In genomic region chr2:180971811-180972210, GRCh38 we compare ENCODE assay signal across 34 cellular contexts. TPM values are rescaled to one million over a fixed set of nuclear protein-coding genes. Genes with fewer than 3 reads are reported as not detected.
DNase-seq lines count a peak whose midpoint lies in the region; ATAC-seq, FAIRE-seq and TF ChIP-seq lines count a peak whose summit lies in the region.
"Had no signal": no experiment of that assay in that cellular context is flagged by ENCODE, and none has a peak within 500 bp of the region (broad histone marks: within the 10 kb centered on the region; RNA-seq: fewer than 3 reads in every experiment).

No MANE protein-coding gene starts in this region.

- H3K9me3 ChIP-seq in HepG2 (ENCODE audit: low read length) (no peaks in the 10 kb centered on the region), right lobe of liver (no peaks in the 10 kb centered on the region), A549 (no peaks in the 10 kb centered on the region), K562 (replicated peaks; ENCODE audit: control insufficient read depth, insufficient read depth, low read depth, low read length) (no peaks in the 10 kb centered on the region), ascending aorta (no peaks in the 10 kb centered on the region)
- H3K9me3 ChIP-seq: BE2C; BLaER1; BLaER1 treated with 17β-estradiol and CSF1 and Interleukin-3, amounts not matched to agents 10 nM and 100 nM had no signal

- POLR2A ChIA-PET in HepG2 (lab: Yijun Ruan, JAX) (interaction anchor here (2.9 kb wide), 1 partner anchor 8 kb away, joined by 8 read pairs; the partner anchor contains the start of gene UBE2E3), A549 (lab: Yijun Ruan, JAX) (no interaction called here), K562 (lab: Yijun Ruan, JAX) (no interaction called here)

- TF ChIP-seq RAD21 in HepG2 (CRISPR knock-in tag; IDR thresholded peaks at IDR 0.05) (no peak), A549 (conservative IDR thresholded peaks at IDR 0.05 in 1 of 2, IDR thresholded peaks at IDR 0.05 in 1 of 2) (no peak), K562 (CRISPR knock-in tag; conservative IDR thresholded peaks at IDR 0.05 in 1 of 2, IDR thresholded peaks at IDR 0.05 in 1 of 2) (no peak)

- WGBS in HepG2 (ENCODE audit: low lambda C conversion rate), result 89% methylated on average over 1 of the region's 1 CpG
- 100% methylated on average over 1 of the region's 1 CpG for WGBS in right lobe of liver (ENCODE audit: insufficient coverage, low coverage, low lambda C conversion rate, missing lambda C conversion rate)
- 86% methylated on average over 1 of the region's 1 CpG for WGBS in A549 (ENCODE audit: missing lambda C conversion rate)
- WGBS in K562 (ENCODE audit: insufficient coverage, low coverage, missing lambda C conversion rate), result 20% methylated on average over 1 of the region's 1 CpG

- CTCF ChIA-PET in HepG2 (lab: Yijun Ruan, JAX; ENCODE audit: low intra/inter-chr PET ratio, low total read pairs) (no interaction called here), A549 (lab: Yijun Ruan, JAX) (no interaction called here), K562 (lab: Yijun Ruan, JAX; ENCODE audit: low intra/inter-chr PET ratio) (no interaction called here)

- H2AFZ ChIP-seq in HepG2 (ENCODE audit: low read length) (no peak overlapping the region), K562 (ENCODE audit: low read depth, low read length) (no peak overlapping the region)

- no peak overlapping the region for H3K4me3 ChIP-seq in HepG2 (replicated peaks in 1 of 3; ENCODE audit: insufficient read depth in 1 of 3, low read depth in 2 of 3, low read length in 3 of 3)
- no peak overlapping the region for H3K4me3 ChIP-seq in right lobe of liver
- H3K4me3 ChIP-seq in A549, result no peak overlapping the region
- H3K4me3 ChIP-seq in K562, result no peak overlapping the region
- H3K4me3 ChIP-seq in ascending aorta, result no peak overlapping the region
- H3K4me3 ChIP-seq: BLaER1; BLaER1 treated with 17β-estradiol and CSF1 and Interleukin-3, amounts not matched to agents 10 nM and 100 nM had no signal

- no peak for TF ChIP-seq POLR2A in HepG2 (IDR thresholded peaks at IDR 0.05; ENCODE audit: insufficient read depth in 1 of 2, low read depth in 2 of 2, low read length in 2 of 2)
- no peak for TF ChIP-seq POLR2A in right lobe of liver (IDR thresholded peaks at IDR 0.05)
- TF ChIP-seq POLR2A in A549 (IDR thresholded peaks at IDR 0.05; ENCODE audit: low read length), result no peak
- no peak for TF ChIP-seq POLR2A in K562 (conservative IDR thresholded peaks at IDR 0.05)

- BruUV-seq in HepG2 (replicated peaks; lab: Mats Ljungman, UMichigan), result no TSS peak
- no TSS peak for BruUV-seq in K562 (replicated peaks; lab: Mats Ljungman, UMichigan)

- H3K79me2 ChIP-seq in HepG2 (ENCODE audit: insufficient read depth, low read length), result no peaks in the 10 kb centered on the region
- no peaks in the 10 kb centered on the region for H3K79me2 ChIP-seq in K562 (ENCODE audit: control insufficient read depth, insufficient read depth, low read length)

- no peak overlapping the region for H3K27ac ChIP-seq in HepG2 (ENCODE audit: extremely low read length, insufficient read depth, low read length)
- no peak overlapping the region for H3K27ac ChIP-seq in right lobe of liver
- H3K27ac ChIP-seq in A549, result no peak overlapping the region
- H3K27ac ChIP-seq in K562 (ENCODE audit: extremely low read depth, low read depth, low read length), result no peak overlapping the region
- H3K27ac ChIP-seq in ascending aorta, result no peak overlapping the region
- H3K27ac ChIP-seq: 22Rv1; BLaER1; BLaER1 treated with 17β-estradiol and CSF1 and Interleukin-3, amounts not matched to agents 10 nM and 100 nM; C4-2B had no signal

- H3K4me1 ChIP-seq in HepG2 (ENCODE audit: insufficient read depth, low read length) (peaks cover 6% of the 10 kb centered on the region), right lobe of liver (no peaks in the 10 kb centered on the region), A549 (no peaks in the 10 kb centered on the region), K562 (replicated peaks in 1 of 2; ENCODE audit: control insufficient read depth in 2 of 2, insufficient read depth in 2 of 2, low read length in 2 of 2) (no peaks in the 10 kb centered on the region), ascending aorta (no peaks in the 10 kb centered on the region)
- H3K4me1 ChIP-seq: BE2C; BLaER1; BLaER1 treated with 17β-estradiol and CSF1 and Interleukin-3, amounts not matched to agents 10 nM and 100 nM; Caco-2 had no signal

- no peak for ATAC-seq in HepG2
- no peak for ATAC-seq in right lobe of liver
- no peak for ATAC-seq in A549
- no peak for ATAC-seq in K562
- ATAC-seq: CD8-positive, alpha-beta T cell had no signal

- TF ChIP-seq CTCF in HepG2 (CRISPR knock-in tag; IDR thresholded peaks at IDR 0.05), result no peak
- TF ChIP-seq CTCF in right lobe of liver (IDR thresholded peaks at IDR 0.05), result no peak
- no peak for TF ChIP-seq CTCF in A549 (IDR thresholded peaks at IDR 0.05)
- TF ChIP-seq CTCF in K562 (IDR thresholded peaks at IDR 0.05 in 2 of 3, conservative IDR thresholded peaks at IDR 0.05 in 1 of 3; ENCODE audit: insufficient read depth in 2 of 3, low read depth in 1 of 3, low read length in 3 of 3), result no peak
- no peak for TF ChIP-seq CTCF in ascending aorta (IDR thresholded peaks at IDR 0.05)

- H3K27me3 ChIP-seq in HepG2 (ENCODE audit: control insufficient read depth in 1 of 2, insufficient read depth in 2 of 2, low read length in 2 of 2) (no peaks in the 10 kb centered on the region), right lobe of liver (no peaks in the 10 kb centered on the region), K562 (ENCODE audit: control insufficient read depth in 2 of 2, insufficient read depth in 2 of 2, low read length in 2 of 2) (no peaks in the 10 kb centered on the region), ascending aorta (no peaks in the 10 kb centered on the region)
- H3K27me3 ChIP-seq: BE2C; BLaER1; BLaER1 treated with 17β-estradiol and CSF1 and Interleukin-3, amounts not matched to agents 10 nM and 100 nM had no signal

- H4K20me1 ChIP-seq in HepG2 (ENCODE audit: insufficient read depth, low read length) (no peaks in the 10 kb centered on the region), K562 (replicated peaks; ENCODE audit: control insufficient read depth, insufficient read depth, low read length) (no peaks in the 10 kb centered on the region)
- H4K20me1 ChIP-seq: BLaER1; BLaER1 treated with 17β-estradiol and CSF1 and Interleukin-3, amounts not matched to agents 10 nM and 100 nM had no signal

- in situ Hi-C loops in HepG2 (cut with HindIII; ENCODE audit: extremely low pct_ligation_motif_present, low pct_unique_long_range_greater_than_20kb), result no loop called here
- in situ Hi-C loops in K562 (cut with MboI), result no loop called here

- H3K36me3 ChIP-seq in HepG2 (replicated peaks in 1 of 2; ENCODE audit: control insufficient read depth in 1 of 2, insufficient read depth in 2 of 2, low read length in 2 of 2), result no peaks in the 10 kb centered on the region
- no peaks in the 10 kb centered on the region for H3K36me3 ChIP-seq in right lobe of liver
- no peaks in the 10 kb centered on the region for H3K36me3 ChIP-seq in K562 (ENCODE audit: control insufficient read depth, insufficient read depth, low read length)
- H3K36me3 ChIP-seq in ascending aorta, result no peaks in the 10 kb centered on the region
- H3K36me3 ChIP-seq: BE2C; BLaER1; BLaER1 treated with 17β-estradiol and CSF1 and Interleukin-3, amounts not matched to agents 10 nM and 100 nM had no signal

- FAIRE-seq in HepG2 (lab: Jason Lieb, UNC) (no peak), A549 (lab: Jason Lieb, UNC) (no peak), K562 (lab: Jason Lieb, UNC) (no peak)
- FAIRE-seq: A204.1, D721Med, G401.6 had no signal

- no peak for TF ChIP-seq EP300 in HepG2 (IDR thresholded peaks at IDR 0.05; ENCODE audit: low read depth in 2 of 2, low read length in 2 of 2)
- no peak for TF ChIP-seq EP300 in HepG2 (CRISPR knock-in tag; IDR thresholded peaks at IDR 0.05; ENCODE audit: borderline replicate concordance)
- TF ChIP-seq EP300 in A549 (IDR thresholded peaks at IDR 0.05), result no peak
- no peak for TF ChIP-seq EP300 in K562 (IDR thresholded peaks at IDR 0.05; ENCODE audit: low read length)

- H3K9ac ChIP-seq in HepG2 (ENCODE audit: insufficient read depth, low read depth, low read length), result no peak overlapping the region
- H3K9ac ChIP-seq in K562 (ENCODE audit: insufficient read depth in 1 of 2, low read depth in 2 of 2, low read length in 2 of 2), result no peak overlapping the region
- H3K9ac ChIP-seq: BLaER1; BLaER1 treated with 17β-estradiol and CSF1 and Interleukin-3, amounts not matched to agents 10 nM and 100 nM had no signal

- DNase-seq in DMS53 (lab: John Stamatoyannopoulos, UW) (peak; percentile 25), DMS53 treated with DMSO at 0.1 percent for 48 hours (lab: John Stamatoyannopoulos, UW; ENCODE audit: unreplicated experiment) (no peak), HepG2 (ENCODE audit: low spot score) (no peak), right lobe of liver (no peak), A549 (ENCODE audit: low read depth in 1 of 2, low spot score in 1 of 2) (no peak), K562 (ENCODE audit: extremely low read depth in 1 of 4, low spot score in 3 of 4) (no peak), ascending aorta (ENCODE audit: low spot score in 2 of 2) (no peak)
- no peak for DNase-seq in stimulated activated CD4-positive, alpha-beta T cell treated with anti-CD3 and anti-CD28 coated beads, Interleukin-4, amount 100 ng/mL, for 24 hours
- DNase-seq: 8988T; ACHN; AML-193; BE2C; C1 segment of cervical spinal cord; Caco-2; Calu3; CD4-positive, alpha-beta memory T cell; CD4-positive, alpha-beta T cell; CD4-positive, CD25-positive, alpha-beta regulatory T cell; CD8-positive, alpha-beta memory T cell; CD8-positive, alpha-beta T cell; COR-L47; DMS 273 treated with DMSO at 0.1 percent for 48 hours; DMS153; DMS79; DMS79 treated with DMSO at 0.1 percent for 48 hours; DND-41; EL had no signal

- intact Hi-C loops in HepG2 (cut with micrococcal nuclease; ENCODE audit: unreplicated experiment), result loop anchor here (10.0 kb wide), 1 partner anchor 687 kb away; no protein-coding TSS in a partner anchor
- intact Hi-C loops in right lobe of liver (cut with DNase I), result no loop called here
- intact Hi-C loops in K562 (cut with micrococcal nuclease), result no loop called here
- intact Hi-C loops in ascending aorta (cut with DNase I), result loop anchor here (10.0 kb wide), 1 partner anchor 967 kb away; the partner anchor contains the start of gene CWC22

- H3K4me2 ChIP-seq in HepG2 (ENCODE audit: low read depth, low read length), result no peak overlapping the region
- no peak overlapping the region for H3K4me2 ChIP-seq in A549
- no peak overlapping the region for H3K4me2 ChIP-seq in K562 (ENCODE audit: insufficient read depth, low read length)
- H3K4me2 ChIP-seq: BLaER1; BLaER1 treated with 17β-estradiol and CSF1 and Interleukin-3, amounts not matched to agents 10 nM and 100 nM had no signal

- H3K9me1 ChIP-seq in K562 (ENCODE audit: control insufficient read depth, insufficient read depth, low read length), result no peaks in the 10 kb centered on the region

RNA-seq across cellular contexts. Expression of gene UBE2E3, which starts 8.6 kb away (rescaled TPM):
- total RNA-seq in HepG2 (2016; rRNA removed; fragmentation: Illumina TruSeq; extraction: Trizol) (45.7 and 54.0 TPM in 2 replicates), right lobe of liver (10 to 100 TPM; 21.0 to 45.5 (median 31.0) TPM), K562 (2014; rRNA removed) (58.2 and 81.2 TPM in 2 replicates), K562 (2014; rRNA removed; fragmentation: Illumina TruSeq; extraction: Trizol) (70.4 and 81.0 TPM in 2 replicates), K562 (2015; rRNA removed; fragmentation: Illumina TruSeq; extraction: Trizol) (67.4 and 69.6 TPM in 2 replicates), K562 (2021) (74.3 and 78.0 TPM in 2 replicates), ascending aorta (125 TPM)
- total RNA-seq in HepG2 (2016; cell fraction: cytosol; rRNA removed; fragmentation: Illumina TruSeq; extraction: Trizol; ENCODE audit: low read depth), result 98.1 and 99.1 TPM in 2 replicates
- total RNA-seq in HepG2 (2016; cell fraction: insoluble cytoplasmic fraction; rRNA removed; fragmentation: Illumina TruSeq; extraction: Trizol), result 42.2 and 44.6 TPM in 2 replicates
- 150 and 161 TPM in 2 replicates for total RNA-seq in HepG2 (2016; cell fraction: membrane; rRNA removed; fragmentation: Illumina TruSeq; extraction: Trizol)
- total RNA-seq in HepG2 (2016; cell fraction: nucleus; rRNA removed; fragmentation: Illumina TruSeq; extraction: Trizol), result 37.2 and 38.3 TPM in 2 replicates
- polyA plus RNA-seq in HepG2 (2011; rRNA removed) (71.1 and 92.6 TPM in 2 replicates), A549 (2011; rRNA removed) (70.6 and 104 TPM in 2 replicates), A549 (2017; fragmentation: RNase III; extraction: RNeasy Plus Mini Kit Qiagen cat#74134 plus additional on column Dnase treatment) (54.0 to 59.7 TPM (median 55.4 TPM) in 3 replicates), K562 (2011; rRNA removed) (101 and 129 TPM in 2 replicates), K562 (2014; fragmentation: Illumina TruSeq; extraction: Trizol) (141 and 173 TPM in 2 replicates), K562 (2014; fragmentation: Nextera tagmentation; extraction: Ambion mirVana) (10 to 100 TPM; 84.8 to 97.1 TPM), K562 (2014; rRNA removed) (61.4 and 82.4 TPM in 2 replicates)
- 51.7 and 78.4 TPM in 2 replicates for polyA plus RNA-seq in HepG2 (2011; cell fraction: cytosol; rRNA removed)
- polyA plus RNA-seq in HepG2 (2011; cell fraction: nucleus; rRNA removed), result 29.0 and 29.4 TPM in 2 replicates
- 67.5 and 81.2 TPM in 2 replicates for polyA plus RNA-seq in HepG2 (2012)
- polyA plus RNA-seq in HepG2 (2016; cell fraction: cytosol; fragmentation: Illumina TruSeq; extraction: Trizol; ENCODE audit: low read depth), result 250 and 280 TPM in 2 replicates
- 88.7 and 101 TPM in 2 replicates for polyA plus RNA-seq in HepG2 (2016; cell fraction: insoluble cytoplasmic fraction; fragmentation: Illumina TruSeq; extraction: Trizol; ENCODE audit: low read depth)
- polyA plus RNA-seq in HepG2 (2016; cell fraction: membrane; fragmentation: Illumina TruSeq; extraction: Trizol; ENCODE audit: low read depth), result 278 and 299 TPM in 2 replicates
- polyA plus RNA-seq in HepG2 (2016; cell fraction: nucleus; fragmentation: Illumina TruSeq; extraction: Trizol; ENCODE audit: insufficient read depth, low read depth), result 72.9 and 73.7 TPM in 2 replicates
- polyA minus RNA-seq in HepG2 (2011; rRNA and poly(A)+ RNA removed; ENCODE audit: low replicate concordance), result 21.8 and 41.5 TPM in 2 replicates
- polyA minus RNA-seq in HepG2 (2011; cell fraction: cytosol; rRNA and poly(A)+ RNA removed), result 24.7 and 28.5 TPM in 2 replicates
- 77.0 and 86.5 TPM in 2 replicates for polyA minus RNA-seq in HepG2 (2011; cell fraction: nucleus; rRNA and poly(A)+ RNA removed)
- polyA plus RNA-seq in A549 (2012; cell fraction: cytosol; rRNA removed), result 49.3 and 54.9 TPM in 2 replicates
- 18.6 and 28.5 TPM in 2 replicates for polyA plus RNA-seq in A549 (2012; cell fraction: nucleus; rRNA removed)
- 31.1 and 31.4 TPM in 2 replicates for polyA minus RNA-seq in A549 (2011; rRNA and poly(A)+ RNA removed)
- 18.2 and 24.0 TPM in 2 replicates for total RNA-seq in K562 (2011; cell fraction: chromatin; rRNA removed; ENCODE audit: low replicate concordance)
- 10.8 and 15.1 TPM in 2 replicates for total RNA-seq in K562 (2011; cell fraction: nucleolus; rRNA removed)
- total RNA-seq in K562 (2011; cell fraction: nucleoplasm; rRNA removed), result 16.6 and 32.3 TPM in 2 replicates
- 87.9 and 120 TPM in 2 replicates for polyA plus RNA-seq in K562 (2011; cell fraction: cytosol; rRNA removed)
- 55.8 and 84.4 TPM in 2 replicates for polyA plus RNA-seq in K562 (2011; cell fraction: nucleus; rRNA removed)
- 74.1 and 79.5 TPM in 2 replicates for polyA plus RNA-seq in K562 (2012)
- polyA minus RNA-seq in K562 (2011; rRNA and poly(A)+ RNA removed), result 40.5 and 50.1 TPM in 2 replicates
- 28.4 and 29.7 TPM in 2 replicates for polyA minus RNA-seq in K562 (2011; cell fraction: cytosol; rRNA and poly(A)+ RNA removed)
- polyA minus RNA-seq in K562 (2011; cell fraction: nucleus; rRNA and poly(A)+ RNA removed), result 27.9 and 66.4 TPM in 2 replicates

Comparison
In these comparisons a context has a peak if more than half of its experiments do, and no peak if none do; other contexts are left out.
1. intact Hi-C loops: an anchor here in HepG2 (10.0 kb wide) and ascending aorta (10.0 kb wide); none called in right lobe of liver and K562.